In the genomic region with DNA sequence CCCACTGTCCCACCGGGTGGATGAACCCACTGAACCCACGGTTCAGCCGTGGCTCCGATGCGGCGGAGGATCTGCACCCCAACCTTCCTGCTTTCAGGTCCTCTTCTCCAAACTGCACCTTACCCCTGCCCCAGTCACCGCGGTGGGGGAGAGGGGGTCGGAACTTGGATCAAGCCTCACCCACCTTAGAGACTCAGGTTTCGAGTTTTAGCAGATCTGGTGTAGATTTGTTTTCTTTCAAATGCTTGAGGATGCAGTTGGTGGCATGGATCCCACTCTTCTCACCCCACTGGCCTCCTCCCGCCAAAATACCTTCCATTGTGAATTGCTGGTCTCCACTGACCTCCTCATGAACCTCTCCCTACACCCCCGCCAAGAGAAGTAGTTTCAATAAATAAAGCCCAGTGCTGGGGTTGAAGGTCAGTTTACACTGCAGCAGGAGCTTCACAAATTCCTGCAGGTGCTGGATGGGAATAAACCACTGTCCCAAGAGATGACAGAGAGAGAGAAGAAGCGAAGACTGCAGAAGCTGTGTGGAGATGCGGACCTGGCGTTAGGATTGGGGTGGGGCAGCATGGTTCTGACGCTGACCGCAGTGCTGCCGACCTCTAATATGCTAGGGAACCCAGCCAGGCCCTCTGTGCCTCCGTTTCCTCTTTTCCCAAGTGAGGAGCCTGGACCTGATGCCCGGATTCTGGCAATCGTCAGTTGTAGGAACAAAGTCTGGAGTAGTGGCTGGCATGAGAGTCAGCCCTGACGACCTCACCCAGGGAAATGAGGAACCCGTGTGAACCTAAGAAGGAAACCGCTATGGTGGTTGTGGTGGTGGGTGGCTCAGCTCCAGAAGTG, we compare ENCODE assay signal across 1 cellular context.
TF ChIP-seq lines count a peak whose summit lies in the region.

No MANE protein-coding gene starts in this region.

TF ChIP-seq in HepG2, 621 proteins besides CTCF, POLR2A, EP300 and RAD21 (continued from another document and continues in another):
- TF ChIP-seq, protein P1, sequence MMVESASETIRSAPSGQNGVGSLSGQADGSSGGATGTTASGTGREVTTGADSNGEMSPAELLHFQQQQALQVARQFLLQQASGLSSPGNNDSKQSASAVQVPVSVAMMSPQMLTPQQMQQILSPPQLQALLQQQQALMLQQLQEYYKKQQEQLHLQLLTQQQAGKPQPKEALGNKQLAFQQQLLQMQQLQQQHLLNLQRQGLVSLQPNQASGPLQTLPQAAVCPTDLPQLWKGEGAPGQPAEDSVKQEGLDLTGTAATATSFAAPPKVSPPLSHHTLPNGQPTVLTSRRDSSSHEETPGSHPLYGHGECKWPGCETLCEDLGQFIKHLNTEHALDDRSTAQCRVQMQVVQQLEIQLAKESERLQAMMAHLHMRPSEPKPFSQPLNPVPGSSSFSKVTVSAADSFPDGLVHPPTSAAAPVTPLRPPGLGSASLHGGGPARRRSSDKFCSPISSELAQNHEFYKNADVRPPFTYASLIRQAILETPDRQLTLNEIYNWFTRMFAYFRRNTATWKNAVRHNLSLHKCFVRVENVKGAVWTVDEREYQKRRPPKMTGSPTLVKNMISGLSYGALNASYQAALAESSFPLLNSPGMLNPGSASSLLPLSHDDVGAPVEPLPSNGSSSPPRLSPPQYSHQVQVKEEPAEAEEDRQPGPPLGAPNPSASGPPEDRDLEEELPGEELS (CRISPR knock-in tag; IDR thresholded peaks at IDR 0.05) = peak; percentile 95
- TF ChIP-seq TBL1XR1 (IDR thresholded peaks at IDR 0.05; ENCODE audit: borderline replicate concordance, low read length, partially characterized antibody) (peak; percentile 83), ATM (IDR thresholded peaks at IDR 0.05; ENCODE audit: borderline replicate concordance) (no peak), MATR3 (CRISPR knock-in tag; IDR thresholded peaks at IDR 0.05) (no peak), PPARG (CRISPR knock-in tag; conservative IDR thresholded peaks at IDR 0.05) (peak; percentile 89), TEAD2 (CRISPR knock-in tag; IDR thresholded peaks at IDR 0.05) (0 out of 2 replicates have a peak, but pooled peaks have one; percentile 68), ZNF616 (CRISPR knock-in tag; IDR thresholded peaks at IDR 0.05; ENCODE audit: low read depth) (no peak), MBNL3 (CRISPR knock-in tag; conservative IDR thresholded peaks at IDR 0.05) (no peak), MAZ (IDR thresholded peaks at IDR 0.05; ENCODE audit: borderline replicate concordance, low read depth, low read length) (0 out of 2 replicates have a peak, but pooled peaks have one; percentile 22), MAZ (CRISPR knock-in tag; IDR thresholded peaks at IDR 0.05; ENCODE audit: low read depth) (peak; percentile 73; the same call in 1 of the 2 replicates), MIER3 (CRISPR knock-in tag; IDR thresholded peaks at IDR 0.05; ENCODE audit: borderline replicate concordance) (peak; percentile 92; the same call in 1 of the 2 replicates), GATAD2A (CRISPR knock-in tag; IDR thresholded peaks at IDR 0.05) (peak; percentile 96), ZNF121 (CRISPR knock-in tag; IDR thresholded peaks at IDR 0.05) (no peak; the same call in 1 of the 2 replicates), ZNF558 (CRISPR knock-in tag; IDR thresholded peaks at IDR 0.05; ENCODE audit: borderline replicate concordance) (peak; percentile 41; the same call in 1 of the 2 replicates), XRCC5 (optimal IDR thresholded peaks at IDR 0.05; ENCODE audit: low read length) (peak; percentile 92), SRSF1 (optimal IDR thresholded peaks at IDR 0.05; ENCODE audit: low read depth, low read length) (no peak), ZNF546 (CRISPR knock-in tag; conservative IDR thresholded peaks at IDR 0.05) (no peak), HDAC6 (IDR thresholded peaks at IDR 0.05; ENCODE audit: low read depth, low read length) (no peak), PAX8 (CRISPR knock-in tag; IDR thresholded peaks at IDR 0.05; ENCODE audit: borderline replicate concordance) (no peak), NCOA5 (CRISPR knock-in tag; IDR thresholded peaks at IDR 0.05) (no peak), KAT7 (CRISPR knock-in tag; IDR thresholded peaks at IDR 0.05; ENCODE audit: borderline replicate concordance) (peak; percentile 87; the same call in 1 of the 2 replicates), ZBTB7B (CRISPR knock-in tag; IDR thresholded peaks at IDR 0.05) (peak; percentile 80), RBM22 (optimal IDR thresholded peaks at IDR 0.05; ENCODE audit: low read length) (peak; percentile 51), ZNF841 (CRISPR knock-in tag; IDR thresholded peaks at IDR 0.05; ENCODE audit: borderline replicate concordance) (no peak), PAWR (CRISPR knock-in tag; IDR thresholded peaks at IDR 0.05; ENCODE audit: borderline replicate concordance) (no peak), ZC3H13 (CRISPR knock-in tag; IDR thresholded peaks at IDR 0.05) (peak; percentile 51), SRSF9 (IDR thresholded peaks at IDR 0.05; ENCODE audit: borderline replicate concordance, insufficient read depth, low read depth, low read length, poor library complexity, severe bottlenecking) (no peak), PTBP1 (IDR thresholded peaks at IDR 0.05; ENCODE audit: low read depth, low read length, poor library complexity, severe bottlenecking) (peak; percentile 29), ZFYVE20 (CRISPR knock-in tag; IDR thresholded peaks at IDR 0.05; ENCODE audit: borderline replicate concordance, low read depth) (no peak), ZNF17 (CRISPR knock-in tag; IDR thresholded peaks at IDR 0.05) (no peak), FOXA3 (CRISPR knock-in tag; IDR thresholded peaks at IDR 0.05) (peak; percentile 92), ZNF382 (CRISPR knock-in tag; IDR thresholded peaks at IDR 0.05; ENCODE audit: borderline replicate concordance) (no peak), HMG20A (CRISPR knock-in tag; IDR thresholded peaks at IDR 0.05; ENCODE audit: borderline replicate concordance) (peak; percentile 76), TRIM24 (CRISPR knock-in tag; IDR thresholded peaks at IDR 0.05) (0 out of 2 replicates have a peak, but pooled peaks have one; percentile 37), GATA4 (IDR thresholded peaks at IDR 0.05; ENCODE audit: borderline replicate concordance, low read depth) (no peak), ZNF430 (CRISPR knock-in tag; IDR thresholded peaks at IDR 0.05) (peak; percentile 85; the same call in 1 of the 2 replicates), EEA1 (CRISPR knock-in tag; IDR thresholded peaks at IDR 0.05; ENCODE audit: borderline replicate concordance) (no peak), SP140L (CRISPR knock-in tag; IDR thresholded peaks at IDR 0.05; ENCODE audit: borderline replicate concordance) (peak; percentile 92), ZNF563 (CRISPR knock-in tag; IDR thresholded peaks at IDR 0.05) (peak; percentile 68)
- TF ChIP-seq, protein P2, sequence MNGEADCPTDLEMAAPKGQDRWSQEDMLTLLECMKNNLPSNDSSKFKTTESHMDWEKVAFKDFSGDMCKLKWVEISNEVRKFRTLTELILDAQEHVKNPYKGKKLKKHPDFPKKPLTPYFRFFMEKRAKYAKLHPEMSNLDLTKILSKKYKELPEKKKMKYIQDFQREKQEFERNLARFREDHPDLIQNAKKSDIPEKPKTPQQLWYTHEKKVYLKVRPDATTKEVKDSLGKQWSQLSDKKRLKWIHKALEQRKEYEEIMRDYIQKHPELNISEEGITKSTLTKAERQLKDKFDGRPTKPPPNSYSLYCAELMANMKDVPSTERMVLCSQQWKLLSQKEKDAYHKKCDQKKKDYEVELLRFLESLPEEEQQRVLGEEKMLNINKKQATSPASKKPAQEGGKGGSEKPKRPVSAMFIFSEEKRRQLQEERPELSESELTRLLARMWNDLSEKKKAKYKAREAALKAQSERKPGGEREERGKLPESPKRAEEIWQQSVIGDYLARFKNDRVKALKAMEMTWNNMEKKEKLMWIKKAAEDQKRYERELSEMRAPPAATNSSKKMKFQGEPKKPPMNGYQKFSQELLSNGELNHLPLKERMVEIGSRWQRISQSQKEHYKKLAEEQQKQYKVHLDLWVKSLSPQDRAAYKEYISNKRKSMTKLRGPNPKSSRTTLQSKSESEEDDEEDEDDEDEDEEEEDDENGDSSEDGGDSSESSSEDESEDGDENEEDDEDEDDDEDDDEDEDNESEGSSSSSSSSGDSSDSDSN (CRISPR knock-in tag; IDR thresholded peaks at IDR 0.05) = peak; percentile 31; the same call in 1 of the 2 replicates
- TF ChIP-seq, protein P3, sequence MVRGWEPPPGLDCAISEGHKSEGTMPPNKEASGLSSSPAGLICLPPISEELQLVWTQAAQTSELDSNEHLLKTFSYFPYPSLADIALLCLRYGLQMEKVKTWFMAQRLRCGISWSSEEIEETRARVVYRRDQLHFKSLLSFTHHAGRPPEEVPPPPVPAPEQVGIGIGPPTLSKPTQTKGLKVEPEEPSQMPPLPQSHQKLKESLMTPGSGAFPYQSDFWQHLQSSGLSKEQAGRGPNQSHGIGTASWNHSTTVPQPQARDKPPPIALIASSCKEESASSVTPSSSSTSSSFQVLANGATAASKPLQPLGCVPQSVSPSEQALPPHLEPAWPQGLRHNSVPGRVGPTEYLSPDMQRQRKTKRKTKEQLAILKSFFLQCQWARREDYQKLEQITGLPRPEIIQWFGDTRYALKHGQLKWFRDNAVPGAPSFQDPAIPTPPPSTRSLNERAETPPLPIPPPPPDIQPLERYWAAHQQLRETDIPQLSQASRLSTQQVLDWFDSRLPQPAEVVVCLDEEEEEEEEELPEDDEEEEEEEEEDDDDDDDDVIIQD (CRISPR knock-in tag; IDR thresholded peaks at IDR 0.05; ENCODE audit: low read depth) = peak; percentile 95
- TF ChIP-seq, protein P4, sequence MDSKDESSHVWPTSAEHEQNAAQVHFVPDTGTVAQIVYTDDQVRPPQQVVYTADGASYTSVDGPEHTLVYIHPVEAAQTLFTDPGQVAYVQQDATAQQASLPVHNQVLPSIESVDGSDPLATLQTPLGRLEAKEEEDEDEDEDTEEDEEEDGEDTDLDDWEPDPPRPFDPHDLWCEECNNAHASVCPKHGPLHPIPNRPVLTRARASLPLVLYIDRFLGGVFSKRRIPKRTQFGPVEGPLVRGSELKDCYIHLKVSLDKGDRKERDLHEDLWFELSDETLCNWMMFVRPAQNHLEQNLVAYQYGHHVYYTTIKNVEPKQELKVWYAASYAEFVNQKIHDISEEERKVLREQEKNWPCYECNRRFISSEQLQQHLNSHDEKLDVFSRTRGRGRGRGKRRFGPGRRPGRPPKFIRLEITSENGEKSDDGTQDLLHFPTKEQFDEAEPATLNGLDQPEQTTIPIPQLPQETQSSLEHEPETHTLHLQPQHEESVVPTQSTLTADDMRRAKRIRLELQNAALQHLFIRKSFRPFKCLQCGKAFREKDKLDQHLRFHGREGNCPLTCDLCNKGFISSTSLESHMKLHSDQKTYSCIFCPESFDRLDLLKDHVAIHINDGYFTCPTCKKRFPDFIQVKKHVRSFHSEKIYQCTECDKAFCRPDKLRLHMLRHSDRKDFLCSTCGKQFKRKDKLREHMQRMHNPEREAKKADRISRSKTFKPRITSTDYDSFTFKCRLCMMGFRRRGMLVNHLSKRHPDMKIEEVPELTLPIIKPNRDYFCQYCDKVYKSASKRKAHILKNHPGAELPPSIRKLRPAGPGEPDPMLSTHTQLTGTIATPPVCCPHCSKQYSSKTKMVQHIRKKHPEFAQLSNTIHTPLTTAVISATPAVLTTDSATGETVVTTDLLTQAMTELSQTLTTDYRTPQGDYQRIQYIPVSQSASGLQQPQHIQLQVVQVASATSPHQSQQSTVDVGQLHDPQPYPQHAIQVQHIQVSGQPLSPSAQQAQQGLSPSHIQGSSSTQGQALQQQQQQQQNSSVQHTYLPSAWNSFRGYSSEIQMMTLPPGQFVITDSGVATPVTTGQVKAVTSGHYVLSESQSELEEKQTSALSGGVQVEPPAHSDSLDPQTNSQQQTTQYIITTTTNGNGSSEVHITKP (CRISPR knock-in tag; IDR thresholded peaks at IDR 0.05; ENCODE audit: low read depth) = peak; percentile 91; the same call in 1 of the 2 replicates
- TF ChIP-seq, protein P5, sequence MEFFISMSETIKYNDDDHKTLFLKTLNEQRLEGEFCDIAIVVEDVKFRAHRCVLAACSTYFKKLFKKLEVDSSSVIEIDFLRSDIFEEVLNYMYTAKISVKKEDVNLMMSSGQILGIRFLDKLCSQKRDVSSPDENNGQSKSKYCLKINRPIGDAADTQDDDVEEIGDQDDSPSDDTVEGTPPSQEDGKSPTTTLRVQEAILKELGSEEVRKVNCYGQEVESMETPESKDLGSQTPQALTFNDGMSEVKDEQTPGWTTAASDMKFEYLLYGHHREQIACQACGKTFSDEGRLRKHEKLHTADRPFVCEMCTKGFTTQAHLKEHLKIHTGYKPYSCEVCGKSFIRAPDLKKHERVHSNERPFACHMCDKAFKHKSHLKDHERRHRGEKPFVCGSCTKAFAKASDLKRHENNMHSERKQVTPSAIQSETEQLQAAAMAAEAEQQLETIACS (CRISPR knock-in tag; IDR thresholded peaks at IDR 0.05) = peak; percentile 39; the same call in 1 of the 2 replicates
- TF ChIP-seq, protein P6, sequence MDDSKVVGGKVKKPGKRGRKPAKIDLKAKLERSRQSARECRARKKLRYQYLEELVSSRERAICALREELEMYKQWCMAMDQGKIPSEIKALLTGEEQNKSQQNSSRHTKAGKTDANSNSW (CRISPR knock-in tag; IDR thresholded peaks at IDR 0.05; ENCODE audit: borderline replicate concordance) = peak; percentile 75; the same call in 1 of the 2 replicates
- TF ChIP-seq, protein P7, sequence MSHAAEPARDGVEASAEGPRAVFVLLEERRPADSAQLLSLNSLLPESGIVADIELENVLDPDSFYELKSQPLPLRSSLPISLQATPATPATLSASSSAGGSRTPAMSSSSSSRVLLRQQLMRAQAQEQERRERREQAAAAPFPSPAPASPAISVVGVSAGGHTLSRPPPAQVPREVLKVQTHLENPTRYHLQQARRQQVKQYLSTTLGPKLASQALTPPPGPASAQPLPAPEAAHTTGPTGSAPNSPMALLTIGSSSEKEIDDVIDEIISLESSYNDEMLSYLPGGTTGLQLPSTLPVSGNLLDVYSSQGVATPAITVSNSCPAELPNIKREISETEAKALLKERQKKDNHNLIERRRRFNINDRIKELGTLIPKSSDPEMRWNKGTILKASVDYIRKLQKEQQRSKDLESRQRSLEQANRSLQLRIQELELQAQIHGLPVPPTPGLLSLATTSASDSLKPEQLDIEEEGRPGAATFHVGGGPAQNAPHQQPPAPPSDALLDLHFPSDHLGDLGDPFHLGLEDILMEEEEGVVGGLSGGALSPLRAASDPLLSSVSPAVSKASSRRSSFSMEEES (CRISPR knock-in tag; IDR thresholded peaks at IDR 0.05) = peak; percentile 42; the same call in 1 of the 2 replicates
- TF ChIP-seq, protein P8, sequence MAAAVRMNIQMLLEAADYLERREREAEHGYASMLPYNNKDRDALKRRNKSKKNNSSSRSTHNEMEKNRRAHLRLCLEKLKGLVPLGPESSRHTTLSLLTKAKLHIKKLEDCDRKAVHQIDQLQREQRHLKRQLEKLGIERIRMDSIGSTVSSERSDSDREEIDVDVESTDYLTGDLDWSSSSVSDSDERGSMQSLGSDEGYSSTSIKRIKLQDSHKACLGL (CRISPR knock-in tag; IDR thresholded peaks at IDR 0.05) = peak; percentile 47; the same call in 1 of the 2 replicates
- TF ChIP-seq, protein P9, sequence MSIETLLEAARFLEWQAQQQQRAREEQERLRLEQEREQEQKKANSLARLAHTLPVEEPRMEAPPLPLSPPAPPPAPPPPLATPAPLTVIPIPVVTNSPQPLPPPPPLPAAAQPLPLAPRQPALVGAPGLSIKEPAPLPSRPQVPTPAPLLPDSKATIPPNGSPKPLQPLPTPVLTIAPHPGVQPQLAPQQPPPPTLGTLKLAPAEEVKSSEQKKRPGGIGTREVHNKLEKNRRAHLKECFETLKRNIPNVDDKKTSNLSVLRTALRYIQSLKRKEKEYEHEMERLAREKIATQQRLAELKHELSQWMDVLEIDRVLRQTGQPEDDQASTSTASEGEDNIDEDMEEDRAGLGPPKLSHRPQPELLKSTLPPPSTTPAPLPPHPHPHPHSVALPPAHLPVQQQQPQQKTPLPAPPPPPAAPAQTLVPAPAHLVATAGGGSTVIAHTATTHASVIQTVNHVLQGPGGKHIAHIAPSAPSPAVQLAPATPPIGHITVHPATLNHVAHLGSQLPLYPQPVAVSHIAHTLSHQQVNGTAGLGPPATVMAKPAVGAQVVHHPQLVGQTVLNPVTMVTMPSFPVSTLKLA (IDR thresholded peaks at IDR 0.05) = no peak
